In the genomic region with DNA sequence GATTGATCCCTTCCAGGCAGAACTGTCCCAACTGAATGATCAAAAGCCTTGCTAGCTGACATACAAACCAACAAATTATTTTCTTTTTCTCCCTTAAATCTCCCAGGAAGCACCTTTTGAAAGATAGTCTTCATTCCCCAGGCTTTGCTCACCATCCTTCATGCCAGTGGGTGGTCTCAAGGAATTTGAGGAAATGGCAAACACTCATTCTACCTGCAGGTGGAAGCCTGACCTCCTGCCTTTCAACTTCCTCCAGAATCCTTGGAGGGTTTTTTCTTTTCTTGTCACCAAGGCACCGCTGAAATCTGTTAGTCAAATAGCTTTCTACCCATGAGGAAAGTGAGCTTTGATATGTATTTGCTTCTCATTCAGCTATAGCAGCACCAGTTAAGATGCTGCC, we compare ENCODE assay signal across 17 cellular contexts.
A peak's percentile ranks its signal among the peaks of the same experiment; 100 is the strongest.
DNase-seq lines count a peak whose midpoint lies in the region; ATAC-seq, FAIRE-seq and TF ChIP-seq lines count a peak whose summit lies in the region.
"Had no signal": no experiment of that assay in that cellular context is flagged by ENCODE, and none has a peak within 500 bp of the region (broad histone marks: within the 10 kb centered on the region; RNA-seq: fewer than 3 reads in every experiment).

No MANE protein-coding gene starts in this region.

- TF ChIP-seq RAD21 in H1 (IDR thresholded peaks at IDR 0.05 in 1 of 2, conservative IDR thresholded peaks at IDR 0.05 in 1 of 2; ENCODE audit: low read depth in 2 of 2, low read length in 2 of 2), result peak in 1 of 2 experiments; percentile 46; a peak in 3 of 4 replicates

- H4K20me1 ChIP-seq in H1 (replicated peaks in 1 of 2; ENCODE audit: control insufficient read depth in 1 of 2, insufficient read depth in 2 of 2, low read length in 2 of 2), result no peaks in the 10 kb centered on the region

- H3K9me3 Mint-ChIP-seq in type B pancreatic cell, result no peaks in the 10 kb centered on the region
- no peaks in the 10 kb centered on the region for H3K9me3 Mint-ChIP-seq in stimulated activated effector memory CD8-positive, alpha-beta T cell treated with anti-CD3 and anti-CD28 coated beads, Interleukin-12 subunit alpha, Interleukin-12 subunit beta, amount 100 ng/mL, for 72 hours

- no peak overlapping the region for H2BK120ac ChIP-seq in H1 (replicated peaks; ENCODE audit: low read depth, low read length)

- ATAC-seq in stimulated activated effector memory CD8-positive, alpha-beta T cell treated with anti-CD3 and anti-CD28 coated beads, Interleukin-12 subunit alpha, Interleukin-12 subunit beta, amount 100 ng/mL, for 72 hours, result no peak
- ATAC-seq in HG03045 (IDR thresholded peaks at IDR 0.05; ENCODE audit: unreplicated experiment), result no peak
- no peak for ATAC-seq in stimulated activated naive CD8-positive, alpha-beta T cell treated with anti-CD3 and anti-CD28 coated beads, Interleukin-15, Interleukin-2, amounts not matched to agents 100 U/mL and 50 U/mL, for 24 hours
- ATAC-seq: K562 had no signal

- H2BK5ac ChIP-seq in H1 (ENCODE audit: low read depth, low read length), result peak overlapping the region; percentile 63; the same call in 1 of the 2 replicates

- DNase-seq in H1 (ENCODE audit: low read depth in 1 of 2, low spot score in 2 of 2) (peak in 1 of 2 experiments; percentile 56), iPS-NIHi11 (ENCODE audit: low spot score) (peak; percentile 65), type B pancreatic cell (ENCODE audit: extremely low spot score, unreplicated experiment) (no peak)
- no peak for DNase-seq in stimulated activated effector memory CD8-positive, alpha-beta T cell treated with anti-CD3 and anti-CD28 coated beads, Interleukin-12 subunit alpha, Interleukin-12 subunit beta, amount 100 ng/mL, for 72 hours (ENCODE audit: low spot score in 2 of 2)
- DNase-seq in stimulated activated naive CD8-positive, alpha-beta T cell treated with anti-CD3 and anti-CD28 coated beads, Interleukin-15, Interleukin-2, amounts not matched to agents 100 U/mL and 50 U/mL, for 24 hours, result no peak
- DNase-seq: Caco-2, DMS153, MV-4-11, NCI-H1436, NCI-H2029 treated with DMSO at 0.1 percent for 48 hours, NCI-H2171 treated with DMSO at 0.1 percent for 48 hours, NCI-H748 treated with DMSO at 0.1 percent for 48 hours, RPMI8226 had no signal

- H3K27me3 ChIP-seq in HUES48 (ENCODE audit: control insufficient read depth, insufficient read depth, low read length) (no peaks in the 10 kb centered on the region), H1 (replicated peaks in 1 of 4; ENCODE audit: control insufficient read depth in 3 of 4, extremely low read depth in 1 of 4, insufficient read depth in 3 of 4, low read length in 3 of 4) (no peaks in the 10 kb centered on the region)

- H3K79me1 ChIP-seq in H1 (ENCODE audit: low read depth, low read length), result no peaks in the 10 kb centered on the region; the same call in 1 of the 2 replicates

- peaks cover 19% of the 10 kb centered on the region for H3K4me1 Mint-ChIP-seq in type B pancreatic cell (ENCODE audit: unreplicated experiment)
- no peaks in the 10 kb centered on the region for H3K4me1 Mint-ChIP-seq in stimulated activated effector memory CD8-positive, alpha-beta T cell treated with anti-CD3 and anti-CD28 coated beads, Interleukin-12 subunit alpha, Interleukin-12 subunit beta, amount 100 ng/mL, for 72 hours

- no peak overlapping the region for H3K4me3 Mint-ChIP-seq in type B pancreatic cell
- no peak overlapping the region for H3K4me3 Mint-ChIP-seq in stimulated activated effector memory CD8-positive, alpha-beta T cell treated with anti-CD3 and anti-CD28 coated beads, Interleukin-12 subunit alpha, Interleukin-12 subunit beta, amount 100 ng/mL, for 72 hours

- no peak overlapping the region for H4K5ac ChIP-seq in H1 (ENCODE audit: insufficient read length, low read depth, low read length)

- 0 out of 4 replicates have a peak, but pooled peaks of 1 of the 3 experiments have one; percentile 5 for TF ChIP-seq CTCF in H1 (IDR thresholded peaks at IDR 0.05; ENCODE audit: control extremely low read depth in 1 of 3, insufficient read depth in 1 of 3, low read depth in 1 of 3, low read length in 3 of 3)
- TF ChIP-seq CTCF in type B pancreatic cell (conservative IDR thresholded peaks at IDR 0.05), result no peak

- TF ChIP-seq POLR2A in H1 (IDR thresholded peaks at IDR 0.05; ENCODE audit: control extremely low read depth in 1 of 2, low read depth in 2 of 2, low read length in 2 of 2), result no peak

- H3K27ac Mint-ChIP-seq in type B pancreatic cell, result peak overlapping the region; percentile 53
- no peak overlapping the region for H3K27ac Mint-ChIP-seq in stimulated activated effector memory CD8-positive, alpha-beta T cell treated with anti-CD3 and anti-CD28 coated beads, Interleukin-12 subunit alpha, Interleukin-12 subunit beta, amount 100 ng/mL, for 72 hours

- H3K23me2 ChIP-seq in H1 (ENCODE audit: low read depth, low read length), result no peaks in the 10 kb centered on the region

- H3K14ac ChIP-seq in H1 (ENCODE audit: insufficient read length), result no peak overlapping the region

- H3K9me3 ChIP-seq in HUES48 (ENCODE audit: control insufficient read depth, insufficient read depth, low read length) (peaks cover 14% of the 10 kb centered on the region), H1 (ENCODE audit: insufficient read depth in 2 of 2, low read depth in 1 of 2, low read length in 1 of 2) (peaks cover 14 to 23% of the 10 kb centered on the region in 2 experiments)
- H3K9me3 ChIP-seq: Caco-2 had no signal

- H2BK12ac ChIP-seq in H1 (ENCODE audit: low read depth, low read length), result no peak overlapping the region

- no peak overlapping the region for H2BK15ac ChIP-seq in H1 (ENCODE audit: low read length)

- no peak overlapping the region for H3K23ac ChIP-seq in H1 (ENCODE audit: insufficient read length)

- H2AK5ac ChIP-seq in H1 (ENCODE audit: low read depth, low read length), result no peak overlapping the region

- FAIRE-seq in H1 (lab: Jason Lieb, UNC), result peak; percentile 99
- FAIRE-seq: H54, K562 had no signal

- no peaks in the 10 kb centered on the region for H3K79me2 ChIP-seq in H1 (ENCODE audit: control insufficient read depth in 1 of 2, insufficient read depth in 2 of 2, low read length in 2 of 2)

- 0 out of 3 replicates have a peak, but pooled peaks of 1 of the 2 experiments have one; percentile 18 for TF ChIP-seq EP300 in H1 (IDR thresholded peaks at IDR 0.05; ENCODE audit: borderline replicate concordance in 1 of 2, low read depth in 2 of 2, low read length in 2 of 2)

- 0% methylated on average over 1 of the region's 1 CpG; no CpG with 5 or more reads in 1 of the 2 experiments for WGBS in H1 (ENCODE audit: extremely low coverage in 1 of 2, insufficient coverage in 1 of 2, insufficient read length in 1 of 2, insufficient replicate concordance in 2 of 2, low coverage in 1 of 2, low lambda C conversion rate in 2 of 2, missing lambda C conversion rate in 1 of 2), 2 experiments

- no peaks in the 10 kb centered on the region for H3K36me3 ChIP-seq in HUES48 (ENCODE audit: control insufficient read depth, insufficient read depth, low read length)
- peaks cover 0 to 16% (median 0%) of the 10 kb centered on the region in 4 experiments; a peak in 2 of 8 replicates for H3K36me3 ChIP-seq in H1 (ENCODE audit: control insufficient read depth in 2 of 4, insufficient read depth in 4 of 4, low read length in 3 of 4)

- H4K91ac ChIP-seq in H1 (replicated peaks; ENCODE audit: insufficient read length, low read length), result no peak overlapping the region

- H3K36me3 Mint-ChIP-seq in type B pancreatic cell, result no peaks in the 10 kb centered on the region
- no peaks in the 10 kb centered on the region for H3K36me3 Mint-ChIP-seq in stimulated activated effector memory CD8-positive, alpha-beta T cell treated with anti-CD3 and anti-CD28 coated beads, Interleukin-12 subunit alpha, Interleukin-12 subunit beta, amount 100 ng/mL, for 72 hours

- no peak overlapping the region for H4K8ac ChIP-seq in H1 (ENCODE audit: extremely low read depth, insufficient read depth, low read length)

- POLR2A ChIA-PET in H1 (lab: Charles Lee; ENCODE audit: partially characterized antibody), result interaction anchor here (0.6 kb wide), 1 partner anchor 786 kb away, joined by 4 read pairs; no protein-coding TSS in a partner anchor

- H3K4me3 ChIP-seq in HUES48 (ENCODE audit: low read depth, low read length) (peak overlapping the region; percentile 44), H1 (ENCODE audit: extremely low read depth in 1 of 4, insufficient read depth in 2 of 4, low read depth in 3 of 4, low read length in 4 of 4) (peak overlapping the region in 1 of 4 experiments; percentile 43; a peak in 2 of 8 replicates)
- H3K4me3 ChIP-seq: K562 had no signal

- peak overlapping the region; percentile 22; the same call in 1 of the 2 replicates for H3K9ac ChIP-seq in HUES48 (ENCODE audit: low read depth, low read length)
- no peak overlapping the region for H3K9ac ChIP-seq in H1 (replicated peaks in 1 of 4; ENCODE audit: extremely low read depth in 1 of 4, low read depth in 3 of 4, low read length in 3 of 4)

- H2AFZ ChIP-seq in H1 (ENCODE audit: low read length), result no peak overlapping the region

- H3K27ac ChIP-seq in HUES48 (ENCODE audit: low read depth, low read length) (peak overlapping the region; percentile 93), H1 (ENCODE audit: low read depth, low read length) (no peak overlapping the region)

- CTCF ChIA-PET in H1 (lab: Charles Lee; ENCODE audit: partially characterized antibody), result interaction anchor here (0.7 to 2.1 kb wide), 4 partner anchors 47 to 102 kb away, joined by 3 to 7 read pairs (median 3); no protein-coding TSS in a partner anchor

- H3K18ac ChIP-seq in H1 (ENCODE audit: extremely low read depth, low read length), result no peak overlapping the region

- peak overlapping the region; percentile 49 to 53; a peak in 3 of 4 replicates for H3K4me2 ChIP-seq in H1 (ENCODE audit: insufficient read depth in 1 of 2, low read depth in 2 of 2, low read length in 2 of 2)

- H3K4me1 ChIP-seq in HUES48 (ENCODE audit: control insufficient read depth, insufficient read depth, low read length) (peaks cover 29% of the 10 kb centered on the region), H1 (replicated peaks in 1 of 4; ENCODE audit: control insufficient read depth in 3 of 4, insufficient read depth in 4 of 4, low read length in 3 of 4) (peaks cover 0 to 12% (median 10%) of the 10 kb centered on the region in 4 experiments; a peak in 4 of 7 replicates)

- H3K4ac ChIP-seq in H1 (replicated peaks; ENCODE audit: insufficient read length, low read depth, low read length), result no peak overlapping the region

- no peak overlapping the region for H3K56ac ChIP-seq in H1 (replicated peaks; ENCODE audit: insufficient read length, low read depth, low read length)

- no peak overlapping the region for H2BK20ac ChIP-seq in H1 (ENCODE audit: low read length)

- H3K27me3 Mint-ChIP-seq in type B pancreatic cell, result peaks cover 29% of the 10 kb centered on the region

TF ChIP-seq in H1, 55 proteins besides CTCF, POLR2A, EP300 and RAD21 (continues in another document):
- TF ChIP-seq, protein P1, sequence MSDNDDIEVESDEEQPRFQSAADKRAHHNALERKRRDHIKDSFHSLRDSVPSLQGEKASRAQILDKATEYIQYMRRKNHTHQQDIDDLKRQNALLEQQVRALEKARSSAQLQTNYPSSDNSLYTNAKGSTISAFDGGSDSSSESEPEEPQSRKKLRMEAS (IDR thresholded peaks at IDR 0.05), result peak; percentile 23; the same call in 1 of the 2 replicates
- peak; percentile 88 for TF ChIP-seq TEAD4 (IDR thresholded peaks at IDR 0.05; ENCODE audit: low read depth, low read length)
- peak; percentile 4; the same call in 1 of the 2 replicates for TF ChIP-seq JUND (IDR thresholded peaks at IDR 0.05; ENCODE audit: low read length)
